In genomic region chr10:129168660-129169059, GRCh38 we compare ENCODE assay signal across 16 cellular contexts.
DNase-seq lines count a peak whose midpoint lies in the region; ATAC-seq and TF ChIP-seq lines count a peak whose summit lies in the region.
"Had no signal": no experiment of that assay in that cellular context is flagged by ENCODE, and none has a peak within 500 bp of the region (broad histone marks: within the 10 kb centered on the region; RNA-seq: fewer than 3 reads in every experiment).

No MANE protein-coding gene starts in this region.

- H3K14ac ChIP-seq in H9 (ENCODE audit: insufficient read depth, low read length), result 0 out of 2 replicates have a peak overlapping the region, but pooled peaks have one; percentile 63

- H3K4me1 Mint-ChIP-seq in H9, result peaks cover 0 to 3% of the 10 kb centered on the region in 2 experiments; a peak in 1 of 4 replicates
- H3K4me1 Mint-ChIP-seq: B cell had no signal

- TF ChIP-seq EP300 in esophagus muscularis mucosa (IDR thresholded peaks at IDR 0.05), result no peak

- H3K27me3 ChIP-seq in H9 (ENCODE audit: insufficient read depth, low read length), result no peaks in the 10 kb centered on the region; the same call in 1 of the 2 replicates
- peaks cover 0 to 6% (median 0%) of the 10 kb centered on the region in 4 donors for H3K27me3 ChIP-seq in esophagus muscularis mucosa
- H3K27me3 ChIP-seq in right lobe of liver, result no peaks in the 10 kb centered on the region
- H3K27me3 ChIP-seq: BLaER1 treated with 17β-estradiol and CSF1 and Interleukin-3, amounts not matched to agents 10 nM and 100 nM had no signal

- no peak for TF ChIP-seq CTCF in H9 (conservative IDR thresholded peaks at IDR 0.05)
- TF ChIP-seq CTCF in esophagus muscularis mucosa (IDR thresholded peaks at IDR 0.05), result no peak
- no peak for TF ChIP-seq CTCF in right lobe of liver (IDR thresholded peaks at IDR 0.05)

- no peak overlapping the region for H3K56ac ChIP-seq in H9 (ENCODE audit: insufficient read length, low read depth, low read length)

- no peak overlapping the region for H2BK120ac ChIP-seq in H9 (ENCODE audit: low read depth, low read length, poor library complexity, severe bottlenecking)

- H2AFZ ChIP-seq in H9 (ENCODE audit: low read length), result no peak overlapping the region

- H3K79me1 ChIP-seq in H9 (ENCODE audit: insufficient read depth, low read depth, low read length, poor library complexity, severe bottlenecking), result no peaks in the 10 kb centered on the region

- WGBS in H9 (ENCODE audit: extremely low coverage, insufficient read length, low lambda C conversion rate), result no CpG with 5 or more reads among the region's 4 CpGs
- WGBS in esophagus muscularis mucosa, result 80% methylated on average over 4 of the region's 4 CpGs
- WGBS in right lobe of liver (ENCODE audit: insufficient coverage, low coverage, low lambda C conversion rate, missing lambda C conversion rate), result 31% methylated on average over 4 of the region's 4 CpGs

- no peak for ATAC-seq in right lobe of liver
- ATAC-seq: A549; CD8-positive, alpha-beta T cell had no signal

- intact Hi-C loops in esophagus muscularis mucosa (cut with DNase I) (no loop called here), right lobe of liver (cut with DNase I) (no loop called here)

- DNase-seq in H9, result no peak
- peak; percentile 84 for DNase-seq in esophagus muscularis mucosa (ENCODE audit: extremely low spot score)
- DNase-seq in activated T-cell treated with anti-CD3 and anti-CD28 coated beads, Interleukin-2, amount 50 U/mL, for 48 hours, result no peak
- no peak for DNase-seq in 8988T
- no peak for DNase-seq in right lobe of liver
- DNase-seq: AML-193; Caco-2; Calu3; CD4-positive, alpha-beta T cell; CD8-positive, alpha-beta T cell; DMS79 treated with DMSO at 0.1 percent for 48 hours; GF-D8 had no signal

- no peaks in the 10 kb centered on the region for H3K79me2 ChIP-seq in H9 (ENCODE audit: insufficient read depth, low read length)

- H2BK15ac ChIP-seq in H9 (ENCODE audit: low read depth, low read length), result no peak overlapping the region

- H2BK20ac ChIP-seq in H9 (ENCODE audit: low read depth, low read length, poor library complexity, severe bottlenecking), result no peak overlapping the region

- H3K4me2 ChIP-seq in H9 (ENCODE audit: insufficient read depth, insufficient read length, low read length), result no peak overlapping the region
- H3K4me2 ChIP-seq: A549; BLaER1 treated with 17β-estradiol and CSF1 and Interleukin-3, amounts not matched to agents 10 nM and 100 nM had no signal

- no peak overlapping the region for H3K4ac ChIP-seq in H9 (ENCODE audit: low read depth, low read length)

- H3K27ac ChIP-seq in H9 (ENCODE audit: insufficient read length, low read depth, low read length) (no peak overlapping the region), esophagus muscularis mucosa (replicated peaks in 1 of 4) (no peak overlapping the region), right lobe of liver (no peak overlapping the region)
- H3K27ac ChIP-seq: A549; BLaER1 treated with 17β-estradiol and CSF1 and Interleukin-3, amounts not matched to agents 10 nM and 100 nM; C4-2B had no signal

- no peaks in the 10 kb centered on the region for H3K9me3 Mint-ChIP-seq in H9
- H3K9me3 Mint-ChIP-seq: CD4-positive, alpha-beta T cell; CD8-positive, alpha-beta T cell had no signal

- H2BK12ac ChIP-seq in H9 (ENCODE audit: insufficient read length, low read depth, low read length), result no peak overlapping the region

- H3K36me3 Mint-ChIP-seq in H9 (ENCODE audit: insufficient read depth in 1 of 3, low read depth in 3 of 3), result no peaks in the 10 kb centered on the region; a peak in 2 of 7 replicates
- H3K36me3 Mint-ChIP-seq: CD8-positive, alpha-beta T cell had no signal

- H3K27ac Mint-ChIP-seq in H9, result 0 out of 7 replicates have a peak overlapping the region, but pooled peaks of 1 of the 3 experiments have one; percentile 24
- H3K27ac Mint-ChIP-seq: B cell; CD4-positive, alpha-beta T cell; CD8-positive, alpha-beta T cell had no signal

- no peak overlapping the region for H3K18ac ChIP-seq in H9 (ENCODE audit: insufficient read length, low read depth, low read length)

- no peak overlapping the region for H3T11ph ChIP-seq in H9 (ENCODE audit: low read length)

- no peaks in the 10 kb centered on the region for H4K20me1 ChIP-seq in H9 (ENCODE audit: control insufficient read depth, insufficient read depth, insufficient read length)
- H4K20me1 ChIP-seq: BLaER1 treated with 17β-estradiol and CSF1 and Interleukin-3, amounts not matched to agents 10 nM and 100 nM had no signal

- no peaks in the 10 kb centered on the region for H3K4me1 ChIP-seq in H9 (ENCODE audit: insufficient read depth, low read length)
- H3K4me1 ChIP-seq in esophagus muscularis mucosa, result no peaks in the 10 kb centered on the region
- H3K4me1 ChIP-seq in right lobe of liver, result no peaks in the 10 kb centered on the region
- H3K4me1 ChIP-seq: A549, Caco-2 had no signal

- no peak overlapping the region for H2BK5ac ChIP-seq in H9 (ENCODE audit: insufficient read length, low read length)

- no peaks in the 10 kb centered on the region for H3K23me2 ChIP-seq in H9 (ENCODE audit: insufficient read length, low read depth, low read length, poor library complexity, severe bottlenecking)

- H2AK5ac ChIP-seq in H9 (ENCODE audit: insufficient read length, low read length), result no peak overlapping the region

- H4K91ac ChIP-seq in H9 (ENCODE audit: insufficient read length, low read depth, low read length), result no peak overlapping the region

- H3K9me3 ChIP-seq in H9 (ENCODE audit: control insufficient read depth, low read depth, low read length), result no peaks in the 10 kb centered on the region
- no peaks in the 10 kb centered on the region for H3K9me3 ChIP-seq in esophagus muscularis mucosa
- H3K9me3 ChIP-seq in right lobe of liver, result no peaks in the 10 kb centered on the region
- H3K9me3 ChIP-seq: A549; BLaER1 treated with 17β-estradiol and CSF1 and Interleukin-3, amounts not matched to agents 10 nM and 100 nM; Caco-2 had no signal

- TF ChIP-seq POLR2A in esophagus muscularis mucosa (IDR thresholded peaks at IDR 0.05; ENCODE audit: low read depth) (no peak), right lobe of liver (IDR thresholded peaks at IDR 0.05) (no peak)

- H3K27me3 Mint-ChIP-seq in H9 (ENCODE audit: low read depth), result no peaks in the 10 kb centered on the region
- H3K27me3 Mint-ChIP-seq: B cell had no signal

- no peak overlapping the region for H3K4me3 Mint-ChIP-seq in H9
- H3K4me3 Mint-ChIP-seq: B cell; CD4-positive, alpha-beta T cell; CD8-positive, alpha-beta T cell had no signal

- H3K9ac ChIP-seq in H9 (ENCODE audit: extremely low read depth, insufficient read length, low read length), result no peak overlapping the region
- H3K9ac ChIP-seq: BLaER1 treated with 17β-estradiol and CSF1 and Interleukin-3, amounts not matched to agents 10 nM and 100 nM had no signal

- H3K36me3 ChIP-seq in esophagus muscularis mucosa, result no peaks in the 10 kb centered on the region
- H3K36me3 ChIP-seq in right lobe of liver, result no peaks in the 10 kb centered on the region
- H3K36me3 ChIP-seq: BLaER1 treated with 17β-estradiol and CSF1 and Interleukin-3, amounts not matched to agents 10 nM and 100 nM had no signal

- no peak overlapping the region for H3K23ac ChIP-seq in H9 (ENCODE audit: insufficient read length, low read depth, low read length)

- H4K8ac ChIP-seq in H9 (replicated peaks; ENCODE audit: insufficient read length, low read depth, low read length), result no peak overlapping the region

- no peak overlapping the region for H4K5ac ChIP-seq in H9 (ENCODE audit: insufficient read length, low read depth, low read length)

- no peak overlapping the region for H3K4me3 ChIP-seq in esophagus muscularis mucosa
- no peak overlapping the region for H3K4me3 ChIP-seq in right lobe of liver
- H3K4me3 ChIP-seq: A549; BLaER1 treated with 17β-estradiol and CSF1 and Interleukin-3, amounts not matched to agents 10 nM and 100 nM had no signal
